3 cellular contexts compared by ENCODE assay signal in the genomic region with DNA sequence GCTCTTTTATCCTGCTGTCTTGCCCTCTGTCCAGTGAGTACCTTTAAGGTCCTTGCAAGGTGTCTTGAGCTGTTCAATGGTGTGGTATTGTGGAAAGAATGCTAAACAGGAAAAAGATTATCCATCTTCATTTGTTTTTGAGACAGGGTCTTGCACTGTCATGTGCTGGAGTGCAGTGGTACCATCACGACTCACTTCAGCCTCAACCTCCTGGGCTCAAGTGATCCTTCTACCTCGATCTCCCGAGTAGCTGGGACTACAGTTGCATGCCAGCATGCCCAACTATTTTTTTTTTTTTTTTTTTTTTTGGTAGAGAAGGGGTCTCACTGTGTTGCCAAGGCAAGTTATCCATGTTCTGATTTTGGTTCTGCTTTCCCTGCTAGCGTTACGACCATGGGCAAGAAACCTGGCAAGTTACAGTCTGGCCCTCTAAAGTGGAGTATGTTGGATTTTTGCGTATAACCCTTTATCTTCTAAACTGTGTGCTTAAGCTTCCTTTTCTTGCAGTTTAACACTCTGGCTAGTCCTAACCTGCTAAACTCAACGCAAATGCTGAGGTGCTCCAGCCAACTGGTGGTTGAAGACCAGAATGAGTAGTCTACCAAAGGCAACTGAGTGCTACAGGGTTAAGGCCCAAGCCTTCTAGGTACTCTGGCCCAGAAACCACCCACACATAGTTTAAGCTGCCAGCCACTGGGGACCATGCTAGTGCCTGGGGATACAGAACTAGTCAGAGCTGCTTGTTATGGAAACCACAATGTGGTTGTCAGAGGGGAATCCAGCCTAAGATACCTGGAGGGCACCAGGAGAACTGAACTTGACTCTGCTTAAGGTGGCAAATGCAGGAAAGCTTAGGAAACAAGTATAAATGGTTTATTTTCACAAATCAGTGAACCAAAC.
TF ChIP-seq lines count a peak whose summit lies in the region.

No MANE protein-coding gene starts in this region.

TF ChIP-seq in SK-N-SH treated with all-trans-retinoic acid at 6 μM for 48 hours, 23 proteins besides CTCF, POLR2A, EP300 and RAD21 (continued from another document):
- no peak for TF ChIP-seq RARB (CRISPR knock-in tag; IDR thresholded peaks at IDR 0.05)
TF ChIP-seq in SK-N-SH treated with all-trans-retinoic acid at 6 μM for 48 hours: peak in this region for 0.

TF ChIP-seq in SK-N-SH, 30 proteins besides CTCF, POLR2A, EP300 and RAD21:
- TF ChIP-seq, protein P1, sequence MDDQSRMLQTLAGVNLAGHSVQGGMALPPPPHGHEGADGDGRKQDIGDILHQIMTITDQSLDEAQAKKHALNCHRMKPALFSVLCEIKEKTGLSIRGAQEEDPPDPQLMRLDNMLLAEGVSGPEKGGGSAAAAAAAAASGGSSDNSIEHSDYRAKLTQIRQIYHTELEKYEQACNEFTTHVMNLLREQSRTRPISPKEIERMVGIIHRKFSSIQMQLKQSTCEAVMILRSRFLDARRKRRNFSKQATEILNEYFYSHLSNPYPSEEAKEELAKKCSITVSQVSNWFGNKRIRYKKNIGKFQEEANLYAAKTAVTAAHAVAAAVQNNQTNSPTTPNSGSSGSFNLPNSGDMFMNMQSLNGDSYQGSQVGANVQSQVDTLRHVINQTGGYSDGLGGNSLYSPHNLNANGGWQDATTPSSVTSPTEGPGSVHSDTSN (IDR thresholded peaks at IDR 0.05), result no peak
- TF ChIP-seq RFX5 (IDR thresholded peaks at IDR 0.05; ENCODE audit: low read length) (no peak), JUND (IDR thresholded peaks at IDR 0.05) (no peak), FOXJ3 (CRISPR knock-in tag; IDR thresholded peaks at IDR 0.05) (no peak), RCOR1 (IDR thresholded peaks at IDR 0.05; ENCODE audit: low read length) (no peak), CHD2 (IDR thresholded peaks at IDR 0.05; ENCODE audit: low read length, partially characterized antibody) (no peak), TCF12 (IDR thresholded peaks at IDR 0.05) (no peak), MEF2A (IDR thresholded peaks at IDR 0.05; ENCODE audit: borderline replicate concordance, low read depth) (no peak), GABPA (IDR thresholded peaks at IDR 0.05; ENCODE audit: low read depth) (no peak), SIN3A (IDR thresholded peaks at IDR 0.05; ENCODE audit: borderline replicate concordance, low read depth, low read length) (no peak), GATA2 (CRISPR knock-in tag; IDR thresholded peaks at IDR 0.05) (no peak), NRF1 (IDR thresholded peaks at IDR 0.05; ENCODE audit: low read depth, low read length) (no peak), SMC3 (IDR thresholded peaks at IDR 0.05; ENCODE audit: low read depth, low read length) (no peak), YY1 (IDR thresholded peaks at IDR 0.05; ENCODE audit: low read depth) (no peak), POLR2AphosphoS5 (IDR thresholded peaks at IDR 0.05; ENCODE audit: low read depth, low read length) (no peak), FOXM1 (IDR thresholded peaks at IDR 0.05; ENCODE audit: low read depth) (no peak), TAF1 (IDR thresholded peaks at IDR 0.05; ENCODE audit: borderline replicate concordance, low read depth, low read length) (no peak), EZH2phosphoT487 (IDR thresholded peaks at IDR 0.05; ENCODE audit: borderline replicate concordance, low read depth) (no peak)
- TF ChIP-seq, protein P2, sequence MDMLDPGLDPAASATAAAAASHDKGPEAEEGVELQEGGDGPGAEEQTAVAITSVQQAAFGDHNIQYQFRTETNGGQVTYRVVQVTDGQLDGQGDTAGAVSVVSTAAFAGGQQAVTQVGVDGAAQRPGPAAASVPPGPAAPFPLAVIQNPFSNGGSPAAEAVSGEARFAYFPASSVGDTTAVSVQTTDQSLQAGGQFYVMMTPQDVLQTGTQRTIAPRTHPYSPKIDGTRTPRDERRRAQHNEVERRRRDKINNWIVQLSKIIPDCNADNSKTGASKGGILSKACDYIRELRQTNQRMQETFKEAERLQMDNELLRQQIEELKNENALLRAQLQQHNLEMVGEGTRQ (IDR thresholded peaks at IDR 0.05; ENCODE audit: borderline replicate concordance, low read depth, low read length), result no peak
- TF ChIP-seq, protein P3, sequence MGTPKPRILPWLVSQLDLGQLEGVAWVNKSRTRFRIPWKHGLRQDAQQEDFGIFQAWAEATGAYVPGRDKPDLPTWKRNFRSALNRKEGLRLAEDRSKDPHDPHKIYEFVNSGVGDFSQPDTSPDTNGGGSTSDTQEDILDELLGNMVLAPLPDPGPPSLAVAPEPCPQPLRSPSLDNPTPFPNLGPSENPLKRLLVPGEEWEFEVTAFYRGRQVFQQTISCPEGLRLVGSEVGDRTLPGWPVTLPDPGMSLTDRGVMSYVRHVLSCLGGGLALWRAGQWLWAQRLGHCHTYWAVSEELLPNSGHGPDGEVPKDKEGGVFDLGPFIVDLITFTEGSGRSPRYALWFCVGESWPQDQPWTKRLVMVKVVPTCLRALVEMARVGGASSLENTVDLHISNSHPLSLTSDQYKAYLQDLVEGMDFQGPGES (IDR thresholded peaks at IDR 0.05; ENCODE audit: low read depth, low read length), result no peak

TF ChIP-seq in HEK293, 187 proteins besides CTCF, POLR2A, EP300 and RAD21:
- TF ChIP-seq, protein P4, sequence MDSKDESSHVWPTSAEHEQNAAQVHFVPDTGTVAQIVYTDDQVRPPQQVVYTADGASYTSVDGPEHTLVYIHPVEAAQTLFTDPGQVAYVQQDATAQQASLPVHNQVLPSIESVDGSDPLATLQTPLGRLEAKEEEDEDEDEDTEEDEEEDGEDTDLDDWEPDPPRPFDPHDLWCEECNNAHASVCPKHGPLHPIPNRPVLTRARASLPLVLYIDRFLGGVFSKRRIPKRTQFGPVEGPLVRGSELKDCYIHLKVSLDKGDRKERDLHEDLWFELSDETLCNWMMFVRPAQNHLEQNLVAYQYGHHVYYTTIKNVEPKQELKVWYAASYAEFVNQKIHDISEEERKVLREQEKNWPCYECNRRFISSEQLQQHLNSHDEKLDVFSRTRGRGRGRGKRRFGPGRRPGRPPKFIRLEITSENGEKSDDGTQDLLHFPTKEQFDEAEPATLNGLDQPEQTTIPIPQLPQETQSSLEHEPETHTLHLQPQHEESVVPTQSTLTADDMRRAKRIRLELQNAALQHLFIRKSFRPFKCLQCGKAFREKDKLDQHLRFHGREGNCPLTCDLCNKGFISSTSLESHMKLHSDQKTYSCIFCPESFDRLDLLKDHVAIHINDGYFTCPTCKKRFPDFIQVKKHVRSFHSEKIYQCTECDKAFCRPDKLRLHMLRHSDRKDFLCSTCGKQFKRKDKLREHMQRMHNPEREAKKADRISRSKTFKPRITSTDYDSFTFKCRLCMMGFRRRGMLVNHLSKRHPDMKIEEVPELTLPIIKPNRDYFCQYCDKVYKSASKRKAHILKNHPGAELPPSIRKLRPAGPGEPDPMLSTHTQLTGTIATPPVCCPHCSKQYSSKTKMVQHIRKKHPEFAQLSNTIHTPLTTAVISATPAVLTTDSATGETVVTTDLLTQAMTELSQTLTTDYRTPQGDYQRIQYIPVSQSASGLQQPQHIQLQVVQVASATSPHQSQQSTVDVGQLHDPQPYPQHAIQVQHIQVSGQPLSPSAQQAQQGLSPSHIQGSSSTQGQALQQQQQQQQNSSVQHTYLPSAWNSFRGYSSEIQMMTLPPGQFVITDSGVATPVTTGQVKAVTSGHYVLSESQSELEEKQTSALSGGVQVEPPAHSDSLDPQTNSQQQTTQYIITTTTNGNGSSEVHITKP (tag by site-specific recombination; IDR thresholded peaks at IDR 0.05), result peak; percentile 40; the same call in 1 of the 2 replicates
- TF ChIP-seq, protein P5, sequence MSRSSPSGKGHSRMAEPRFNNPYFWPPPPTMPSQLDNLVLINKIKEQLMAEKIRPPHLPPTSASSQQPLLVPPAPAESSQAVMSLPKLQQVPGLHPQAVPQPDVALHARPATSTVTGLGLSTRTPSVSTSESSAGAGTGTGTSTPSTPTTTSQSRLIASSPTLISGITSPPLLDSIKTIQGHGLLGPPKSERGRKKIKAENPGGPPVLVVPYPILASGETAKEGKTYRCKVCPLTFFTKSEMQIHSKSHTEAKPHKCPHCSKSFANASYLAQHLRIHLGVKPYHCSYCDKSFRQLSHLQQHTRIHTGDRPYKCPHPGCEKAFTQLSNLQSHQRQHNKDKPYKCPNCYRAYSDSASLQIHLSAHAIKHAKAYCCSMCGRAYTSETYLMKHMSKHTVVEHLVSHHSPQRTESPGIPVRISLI (tag by site-specific recombination; IDR thresholded peaks at IDR 0.05), result peak; percentile 81
- TF ChIP-seq ZBTB7A (tag by site-specific recombination; IDR thresholded peaks at IDR 0.05; ENCODE audit: low read depth), result no peak
- TF ChIP-seq, protein P6, sequence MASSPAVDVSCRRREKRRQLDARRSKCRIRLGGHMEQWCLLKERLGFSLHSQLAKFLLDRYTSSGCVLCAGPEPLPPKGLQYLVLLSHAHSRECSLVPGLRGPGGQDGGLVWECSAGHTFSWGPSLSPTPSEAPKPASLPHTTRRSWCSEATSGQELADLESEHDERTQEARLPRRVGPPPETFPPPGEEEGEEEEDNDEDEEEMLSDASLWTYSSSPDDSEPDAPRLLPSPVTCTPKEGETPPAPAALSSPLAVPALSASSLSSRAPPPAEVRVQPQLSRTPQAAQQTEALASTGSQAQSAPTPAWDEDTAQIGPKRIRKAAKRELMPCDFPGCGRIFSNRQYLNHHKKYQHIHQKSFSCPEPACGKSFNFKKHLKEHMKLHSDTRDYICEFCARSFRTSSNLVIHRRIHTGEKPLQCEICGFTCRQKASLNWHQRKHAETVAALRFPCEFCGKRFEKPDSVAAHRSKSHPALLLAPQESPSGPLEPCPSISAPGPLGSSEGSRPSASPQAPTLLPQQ (tag by site-specific recombination; IDR thresholded peaks at IDR 0.05), result no peak
- TF ChIP-seq, protein P7, sequence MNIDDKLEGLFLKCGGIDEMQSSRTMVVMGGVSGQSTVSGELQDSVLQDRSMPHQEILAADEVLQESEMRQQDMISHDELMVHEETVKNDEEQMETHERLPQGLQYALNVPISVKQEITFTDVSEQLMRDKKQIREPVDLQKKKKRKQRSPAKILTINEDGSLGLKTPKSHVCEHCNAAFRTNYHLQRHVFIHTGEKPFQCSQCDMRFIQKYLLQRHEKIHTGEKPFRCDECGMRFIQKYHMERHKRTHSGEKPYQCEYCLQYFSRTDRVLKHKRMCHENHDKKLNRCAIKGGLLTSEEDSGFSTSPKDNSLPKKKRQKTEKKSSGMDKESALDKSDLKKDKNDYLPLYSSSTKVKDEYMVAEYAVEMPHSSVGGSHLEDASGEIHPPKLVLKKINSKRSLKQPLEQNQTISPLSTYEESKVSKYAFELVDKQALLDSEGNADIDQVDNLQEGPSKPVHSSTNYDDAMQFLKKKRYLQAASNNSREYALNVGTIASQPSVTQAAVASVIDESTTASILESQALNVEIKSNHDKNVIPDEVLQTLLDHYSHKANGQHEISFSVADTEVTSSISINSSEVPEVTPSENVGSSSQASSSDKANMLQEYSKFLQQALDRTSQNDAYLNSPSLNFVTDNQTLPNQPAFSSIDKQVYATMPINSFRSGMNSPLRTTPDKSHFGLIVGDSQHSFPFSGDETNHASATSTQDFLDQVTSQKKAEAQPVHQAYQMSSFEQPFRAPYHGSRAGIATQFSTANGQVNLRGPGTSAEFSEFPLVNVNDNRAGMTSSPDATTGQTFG (tag by site-specific recombination; IDR thresholded peaks at IDR 0.05; ENCODE audit: borderline replicate concordance), result no peak
- TF ChIP-seq ZFHX2 (tag by site-specific recombination; conservative IDR thresholded peaks at IDR 0.05), result 0 out of 2 replicates have a peak, but pooled peaks have one; percentile 7
- TF ChIP-seq ZNF157 (tag by site-specific recombination; IDR thresholded peaks at IDR 0.05), result peak; percentile 60; the same call in 1 of the 2 replicates
- peak; percentile 91 for TF ChIP-seq ZNF600 (tag by site-specific recombination; IDR thresholded peaks at IDR 0.05)
